12 cellular contexts compared by ENCODE assay signal in genomic region chr5:138504799-138505198, GRCh38.
DNase-seq lines count a peak whose midpoint lies in the region; ATAC-seq lines count a peak whose summit lies in the region.
"Had no signal": no experiment of that assay in that cellular context is flagged by ENCODE, and none has a peak within 500 bp of the region (broad histone marks: within the 10 kb centered on the region; RNA-seq: fewer than 3 reads in every experiment).

No MANE protein-coding gene starts in this region.

- peaks cover 72% of the 10 kb centered on the region for H3K36me3 Mint-ChIP-seq in effector memory CD8-positive, alpha-beta T cell (ENCODE audit: insufficient read depth)

- no peak for ATAC-seq in HG03378 (IDR thresholded peaks at IDR 0.05; ENCODE audit: unreplicated experiment)
- no peak for ATAC-seq in GM21360 (IDR thresholded peaks at IDR 0.05; ENCODE audit: unreplicated experiment)
- ATAC-seq in effector memory CD8-positive, alpha-beta T cell (replicated peaks): no peak

- H3K27ac Mint-ChIP-seq in effector memory CD8-positive, alpha-beta T cell: peak overlapping the region in 1 of 2 donors; percentile 53
- H3K27ac Mint-ChIP-seq: activated CD4-positive, alpha-beta memory T cell treated with anti-CD3 and anti-CD28 coated beads for 36 hours had no signal

- H3K9me3 Mint-ChIP-seq in effector memory CD8-positive, alpha-beta T cell: no peaks in the 10 kb centered on the region
- H3K9me3 Mint-ChIP-seq: activated CD4-positive, alpha-beta memory T cell treated with anti-CD3 and anti-CD28 coated beads for 36 hours had no signal

- no peak overlapping the region for H3K4me3 Mint-ChIP-seq in effector memory CD8-positive, alpha-beta T cell
- H3K4me3 Mint-ChIP-seq: activated CD4-positive, alpha-beta memory T cell treated with anti-CD3 and anti-CD28 coated beads for 36 hours had no signal

- peak; percentile 13 for DNase-seq in ACHN
- peak; percentile 51 for DNase-seq in NCI-H1694 (lab: John Stamatoyannopoulos, UW)
- DNase-seq in cerebellar cortex (ENCODE audit: low spot score): peak; percentile 35
- peak; percentile 14 for DNase-seq in midbrain (lab: John Stamatoyannopoulos, UW)
- no peak for DNase-seq in effector memory CD8-positive, alpha-beta T cell
- DNase-seq in NCI-H524 (lab: John Stamatoyannopoulos, UW): no peak
- DNase-seq: activated CD4-positive, alpha-beta memory T cell treated with anti-CD3 and anti-CD28 coated beads for 36 hours; AML-193; OCI-M1; trophoblast cell had no signal

- H3K4me1 Mint-ChIP-seq in effector memory CD8-positive, alpha-beta T cell (ENCODE audit: low read depth in 2 of 2): no peaks in the 10 kb centered on the region

- in situ Hi-C loops in ACHN (cut with HindIII; ENCODE audit: low pct_ligation_motif_present, low pct_unique_long_range_greater_than_20kb, low sequenced_read_pairs): no loop called here

- H3K27me3 Mint-ChIP-seq in effector memory CD8-positive, alpha-beta T cell: no peaks in the 10 kb centered on the region
- H3K27me3 Mint-ChIP-seq: activated CD4-positive, alpha-beta memory T cell treated with anti-CD3 and anti-CD28 coated beads for 36 hours had no signal

Comparison
In these comparisons a context has a peak if more than half of its experiments do, and no peak if none do; other contexts are left out.
1. DNase-seq: peak in ACHN (single experiment), NCI-H1694 (single experiment), cerebellar cortex (single experiment) and midbrain (single experiment); none in effector memory CD8-positive, alpha-beta T cell (0 of 3) and NCI-H524 (0 of 2).